In the genomic region with DNA sequence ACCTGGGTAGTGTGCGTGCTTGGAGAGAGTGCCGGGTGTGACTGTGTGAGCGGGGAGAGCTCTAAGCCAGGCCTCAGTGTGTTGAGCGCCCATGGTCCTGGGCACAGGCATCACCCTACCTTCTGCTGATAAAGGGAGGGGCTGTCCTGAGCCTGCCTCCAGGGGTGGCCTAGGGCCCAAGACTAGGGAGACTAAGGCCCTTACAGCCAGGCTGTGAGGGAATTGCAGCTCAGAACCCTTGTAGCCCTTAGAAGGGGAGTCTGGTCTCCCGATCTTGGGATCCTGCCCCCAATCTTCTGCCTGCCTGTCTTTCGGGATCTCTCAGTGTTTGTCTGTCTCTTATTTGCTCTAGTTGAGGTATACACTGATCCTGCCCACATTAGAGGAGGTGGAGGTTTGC, we compare ENCODE assay signal across 35 cellular contexts. TPM values are rescaled to one million over a fixed set of nuclear protein-coding genes. Genes with fewer than 3 reads are reported as not detected.
"Had no signal": no experiment of that assay in that cellular context is flagged by ENCODE, and none has a peak within 500 bp of the region (broad histone marks: within the 10 kb centered on the region; RNA-seq: fewer than 3 reads in every experiment).

No MANE protein-coding gene starts in this region.

- H3K27me3 ChIP-seq: right atrium auricular region, right lobe of liver, upper lobe of left lung, vagina had no signal

- H3K9me3 Mint-ChIP-seq: immature natural killer cell; naive thymus-derived CD4-positive, alpha-beta T cell; natural killer cell treated with Interleukin-12 subunit alpha and Interleukin-12 subunit beta and Interleukin-15 and Interleukin-18, amount 100 ng/mL, for 72 hours; stimulated activated memory B cell treated with anti-CD40 and anti-IgM and Interleukin-4, amounts not matched to agents 10 μg/mL and 1 μg/mL and 100 μg/mL, for 72 hours; stimulated activated naive CD8-positive, alpha-beta T cell treated with anti-CD3 and anti-CD28 coated beads, Interleukin-15, amount 100 ng/mL, for 72 hours had no signal

- H3K27ac Mint-ChIP-seq: immature natural killer cell; naive thymus-derived CD4-positive, alpha-beta T cell; progenitor cell of endocrine pancreas; stimulated activated memory B cell treated with anti-CD40 and anti-IgM and Interleukin-4, amounts not matched to agents 10 μg/mL and 1 μg/mL and 100 μg/mL, for 72 hours had no signal

- H3K27ac ChIP-seq: left lung, lower lobe of right lung, parathyroid adenoma, right atrium auricular region, right lobe of liver, tibial nerve, upper lobe of left lung, vagina had no signal

- H3K36me3 Mint-ChIP-seq: immature natural killer cell; naive thymus-derived CD4-positive, alpha-beta T cell; natural killer cell treated with Interleukin-12 subunit alpha and Interleukin-12 subunit beta and Interleukin-15 and Interleukin-18, amount 100 ng/mL, for 72 hours; stimulated activated memory B cell treated with anti-CD40 and anti-IgM and Interleukin-4, amounts not matched to agents 10 μg/mL and 1 μg/mL and 100 μg/mL, for 72 hours had no signal

- DNase-seq: hypothalamus; immature natural killer cell; kidney; left colon; left lung; lower lobe of right lung; mammary epithelial cell; mesenchymal stem cell; midbrain; mucosa of descending colon; naive thymus-derived CD4-positive, alpha-beta T cell; nucleus accumbens; right lobe of liver; stimulated activated CD4-positive, alpha-beta T cell treated with anti-CD3 and anti-CD28 coated beads, Interleukin-1b, Interleukin-23, amount 100 ng/mL, for 48 hours; stimulated activated CD4-positive, alpha-beta T cell treated with anti-CD3 and anti-CD28 coated beads, Interleukin-2, amount 100 ng/mL, for 48 hours; stimulated activated CD4-positive, alpha-beta T cell treated with anti-CD3 and anti-CD28 coated beads, Interleukin-4, amount 100 ng/mL, for 4 hours; stimulated activated CD8-positive, alpha-beta memory T cell treated with anti-CD3 and anti-CD28 coated beads, Interleukin-4, amount 100 ng/mL, for 48 hours; stimulated activated naive CD4-positive, alpha-beta T cell treated with Interleukin-2 at 50 U/mL for 16 hours; stimulated activated naive CD8-positive, alpha-beta T cell treated with anti-CD3 and anti-CD28 coated beads, Interleukin-15, amount 100 ng/mL, for 72 hours; substantia nigra; upper lobe of left lung had no signal

- H2AFZ ChIP-seq: parathyroid adenoma had no signal

- H3K4me3 Mint-ChIP-seq: immature natural killer cell; naive thymus-derived CD4-positive, alpha-beta T cell; natural killer cell treated with Interleukin-12 subunit alpha and Interleukin-12 subunit beta and Interleukin-15 and Interleukin-18, amount 100 ng/mL, for 72 hours; stimulated activated memory B cell treated with anti-CD40 and anti-IgM and Interleukin-4, amounts not matched to agents 10 μg/mL and 1 μg/mL and 100 μg/mL, for 72 hours; stimulated activated naive CD8-positive, alpha-beta T cell treated with anti-CD3 and anti-CD28 coated beads, Interleukin-15, amount 100 ng/mL, for 72 hours had no signal

- H3K4me3 ChIP-seq: left lung, lower lobe of right lung, mucosa of descending colon, right atrium auricular region, right lobe of liver, smooth muscle cell, tibial nerve, upper lobe of left lung, vagina had no signal

- H3K4me2 ChIP-seq: smooth muscle cell had no signal

- H3K4me1 Mint-ChIP-seq: immature natural killer cell; naive thymus-derived CD4-positive, alpha-beta T cell; stimulated activated memory B cell treated with anti-CD40 and anti-IgM and Interleukin-4, amounts not matched to agents 10 μg/mL and 1 μg/mL and 100 μg/mL, for 72 hours; stimulated activated naive CD8-positive, alpha-beta T cell treated with anti-CD3 and anti-CD28 coated beads, Interleukin-15, amount 100 ng/mL, for 72 hours had no signal

- H3K36me3 ChIP-seq: left lung, lower lobe of right lung, right atrium auricular region, right lobe of liver, tibial nerve, upper lobe of left lung, vagina had no signal

- ATAC-seq: left colon; left lung; lower lobe of right lung; mucosa of descending colon; naive thymus-derived CD4-positive, alpha-beta T cell; natural killer cell treated with Interleukin-12 subunit alpha and Interleukin-12 subunit beta and Interleukin-15 and Interleukin-18, amount 100 ng/mL, for 72 hours; right lobe of liver; stimulated activated memory B cell treated with anti-CD40 and anti-IgM and Interleukin-4, amounts not matched to agents 10 μg/mL and 1 μg/mL and 100 μg/mL, for 72 hours; stimulated activated naive CD8-positive, alpha-beta T cell treated with anti-CD3 and anti-CD28 coated beads, Interleukin-15, amount 100 ng/mL, for 72 hours had no signal

- H3K4me1 ChIP-seq: left lung, lower lobe of right lung, right atrium auricular region, right lobe of liver, tibial nerve, upper lobe of left lung, vagina had no signal

- H3K9me3 ChIP-seq: left lung, lower lobe of right lung, mucosa of descending colon, right atrium auricular region, right lobe of liver, tibial nerve, upper lobe of left lung, vagina had no signal

- H3K9ac ChIP-seq: parathyroid adenoma had no signal

RNA-seq across cellular contexts. Expression of gene PAX2, which starts 41.2 kb away (rescaled TPM):
- total RNA-seq: left colon; left lung; liver; lower lobe of right lung; mammary epithelial cell; mucosa of descending colon; myocyte; naive thymus-derived CD4-positive, alpha-beta T cell; natural killer cell treated with Interleukin-12 subunit alpha and Interleukin-12 subunit beta and Interleukin-15 and Interleukin-18, amount 100 ng/mL, for 72 hours; progenitor cell of endocrine pancreas; pulmonary artery endothelial cell; right atrium auricular region; skeletal muscle tissue; smooth muscle cell; temporal lobe; tibial nerve; urinary bladder; vagina had no signal
- polyA plus RNA-seq: immature natural killer cell; liver; mammary epithelial cell; naive thymus-derived CD4-positive, alpha-beta T cell; smooth muscle cell; urinary bladder had no signal
